10 cellular contexts compared by ENCODE assay signal in the genomic region with DNA sequence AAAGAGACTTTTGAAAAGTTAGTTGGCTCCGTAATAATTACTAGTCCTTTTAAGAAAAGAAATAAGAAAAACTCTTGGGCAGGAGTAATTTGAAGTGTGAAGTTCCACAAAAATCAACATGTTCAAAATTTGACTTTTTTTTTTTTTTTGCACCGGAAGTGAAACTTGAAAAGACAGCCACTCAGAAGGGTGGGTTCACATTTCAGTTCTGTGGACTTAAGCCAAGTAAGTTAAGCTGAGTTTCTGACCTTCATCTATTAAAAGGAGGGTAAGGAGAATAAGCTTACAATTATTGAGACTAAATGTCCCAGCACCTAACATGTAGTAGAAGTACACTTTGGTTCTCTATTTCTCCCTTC. TPM values are rescaled to one million over a fixed set of nuclear protein-coding genes. Genes with fewer than 3 reads are reported as not detected.
DNase-seq lines count a peak whose midpoint lies in the region; ATAC-seq and TF ChIP-seq lines count a peak whose summit lies in the region.
"Had no signal": no experiment of that assay in that cellular context is flagged by ENCODE, and none has a peak within 500 bp of the region (broad histone marks: within the 10 kb centered on the region; RNA-seq: fewer than 3 reads in every experiment).

No MANE protein-coding gene starts in this region.

- peak; percentile 36 for ATAC-seq in HG03196 (IDR thresholded peaks at IDR 0.05; ENCODE audit: unreplicated experiment)

- H3K9me3 Mint-ChIP-seq in activated CD4-positive, alpha-beta memory T cell treated with anti-CD3 and anti-CD28 coated beads, Interleukin-2, amount 10 ng/mL, durations not matched to agents 7 days and 5 days, result no peaks in the 10 kb centered on the region

- no peaks in the 10 kb centered on the region for H3K27me3 ChIP-seq in left ventricle myocardium inferior (ENCODE audit: low read depth)
- H3K27me3 ChIP-seq: BLaER1 had no signal

- POLR2A ChIA-PET in activated CD4-positive, alpha-beta memory T cell treated with anti-CD3 and anti-CD28 coated beads, Interleukin-2, amount 10 ng/mL, durations not matched to agents 7 days and 5 days (lab: Charles Lee), result interaction anchor here (1.2 to 3.5 kb wide), 2 partner anchors 11 to 33 kb away, joined by 3 to 37 read pairs; a partner anchor contains a TSS

- CTCF ChIA-PET in activated CD4-positive, alpha-beta memory T cell treated with anti-CD3 and anti-CD28 coated beads, Interleukin-2, amount 10 ng/mL, durations not matched to agents 7 days and 5 days (lab: Charles Lee), result interaction anchor here (0.7 to 3.5 kb wide), 5 partner anchors 10 to 264 kb away, joined by 3 to 22 read pairs (median 5); a partner anchor contains a TSS

- intact Hi-C loops in left ventricle myocardium inferior (cut with micrococcal nuclease) (no loop called here), cardiac septum (cut with DNase I) (no loop called here)

- H3K27ac Mint-ChIP-seq in activated CD4-positive, alpha-beta memory T cell treated with anti-CD3 and anti-CD28 coated beads, Interleukin-2, amount 10 ng/mL, durations not matched to agents 7 days and 5 days, result peak overlapping the region; percentile 44

- peaks cover 10% of the 10 kb centered on the region for H3K36me3 ChIP-seq in left ventricle myocardium inferior

- H3K4me3 Mint-ChIP-seq in activated CD4-positive, alpha-beta memory T cell treated with anti-CD3 and anti-CD28 coated beads, Interleukin-2, amount 10 ng/mL, durations not matched to agents 7 days and 5 days, result no peak overlapping the region

- H3K4me1 Mint-ChIP-seq in activated CD4-positive, alpha-beta memory T cell treated with anti-CD3 and anti-CD28 coated beads, Interleukin-2, amount 10 ng/mL, durations not matched to agents 7 days and 5 days, result peaks cover 40% of the 10 kb centered on the region

- H3K27ac ChIP-seq in left ventricle myocardium inferior (replicated peaks), result peak overlapping the region; percentile 24
- H3K27ac ChIP-seq: BLaER1 had no signal

- DNase-seq in left ventricle myocardium inferior (no peak), cardiac septum (ENCODE audit: low spot score) (no peak), iPS-NIHi11 (ENCODE audit: low spot score) (no peak), SW480 (ENCODE audit: low spot score) (no peak), DMS153 treated with DMSO at 0.1 percent for 48 hours (lab: John Stamatoyannopoulos, UW; ENCODE audit: unreplicated experiment) (no peak)
- no peak for DNase-seq in activated CD4-positive, alpha-beta memory T cell treated with anti-CD3 and anti-CD28 coated beads, Interleukin-2, amount 10 ng/mL, durations not matched to agents 7 days and 5 days
- no peak for DNase-seq in stimulated activated naive CD4-positive, alpha-beta T cell (lab: John Stamatoyannopoulos, UW)
- DNase-seq: effector CD8-positive, alpha-beta T cell had no signal

- TF ChIP-seq CTCF in left ventricle myocardium inferior (IDR thresholded peaks at IDR 0.05; ENCODE audit: borderline replicate concordance), result no peak

- H3K4me1 ChIP-seq in left ventricle myocardium inferior, result peaks cover 64% of the 10 kb centered on the region

- peaks cover 26% of the 10 kb centered on the region for H3K36me3 Mint-ChIP-seq in activated CD4-positive, alpha-beta memory T cell treated with anti-CD3 and anti-CD28 coated beads, Interleukin-2, amount 10 ng/mL, durations not matched to agents 7 days and 5 days (ENCODE audit: low read depth)

- H3K9me3 ChIP-seq in left ventricle myocardium inferior (replicated peaks), result no peaks in the 10 kb centered on the region
- H3K9me3 ChIP-seq: BLaER1 had no signal

- no peaks in the 10 kb centered on the region for H3K27me3 Mint-ChIP-seq in activated CD4-positive, alpha-beta memory T cell treated with anti-CD3 and anti-CD28 coated beads, Interleukin-2, amount 10 ng/mL, durations not matched to agents 7 days and 5 days

- H3K4me3 ChIP-seq in left ventricle myocardium inferior, result no peak overlapping the region
- H3K4me3 ChIP-seq: BLaER1 had no signal

RNA-seq across cellular contexts. Expression of a gene that starts 11.0 kb away (rescaled TPM):
- 51.8 TPM for total RNA-seq in left ventricle myocardium inferior
- 61.6 TPM for total RNA-seq in cardiac septum
- total RNA-seq in activated CD4-positive, alpha-beta memory T cell treated with anti-CD3 and anti-CD28 coated beads, Interleukin-2, amount 10 ng/mL, durations not matched to agents 7 days and 5 days, result 10 to 100 TPM; 64.4 to 67.5 TPM

RNA-seq across cellular contexts. Expression of a gene that starts 11.2 kb away (rescaled TPM):
- total RNA-seq in left ventricle myocardium inferior (43.0 TPM), cardiac septum (26.4 TPM)
- total RNA-seq in activated CD4-positive, alpha-beta memory T cell treated with anti-CD3 and anti-CD28 coated beads, Interleukin-2, amount 10 ng/mL, durations not matched to agents 7 days and 5 days, result 10 to 100 TPM; 44.8 to 45.4 TPM

RNA-seq across cellular contexts. Expression of a gene that starts 34.8 kb away (rescaled TPM):
- total RNA-seq in left ventricle myocardium inferior (31.8 TPM), cardiac septum (29.0 TPM)
- 10 to 100 TPM; 16.1 to 18.0 TPM for total RNA-seq in activated CD4-positive, alpha-beta memory T cell treated with anti-CD3 and anti-CD28 coated beads, Interleukin-2, amount 10 ng/mL, durations not matched to agents 7 days and 5 days

RNA-seq across cellular contexts. Expression of a gene that starts 51.5 kb away (rescaled TPM):
- total RNA-seq in left ventricle myocardium inferior (46.8 TPM), cardiac septum (57.7 TPM)
- total RNA-seq in activated CD4-positive, alpha-beta memory T cell treated with anti-CD3 and anti-CD28 coated beads, Interleukin-2, amount 10 ng/mL, durations not matched to agents 7 days and 5 days, result 10 to 100 TPM; 62.0 to 64.9 TPM
